Comparison of ENCODE assay signal across 16 cellular contexts in genomic region chr22:17349172-17349571, GRCh38. TPM values are rescaled to one million over a fixed set of nuclear protein-coding genes. Genes with fewer than 3 reads are reported as not detected.
"Had no signal": no experiment of that assay in that cellular context is flagged by ENCODE, and none has a peak within 500 bp of the region (broad histone marks: within the 10 kb centered on the region; RNA-seq: fewer than 3 reads in every experiment).

No MANE protein-coding gene starts in this region.

- H3K27ac Mint-ChIP-seq: activated CD4-positive, alpha-beta T cell treated with anti-CD3 and anti-CD28 coated beads, Interleukin-2, amount 10 ng/mL, durations not matched to agents 24 days and 14 days; activated naive CD4-positive, alpha-beta T cell treated with anti-CD3 and anti-CD28 coated beads, Interleukin-2, amount 10 ng/mL, durations not matched to agents 7 days and 5 days; activated T-helper 2 cell treated with anti-CD3 and anti-CD28 coated beads, Interferon-gamma antibody, Interleukin-2, Interleukin-4, amounts not matched to agents 10 μg/mL and 5 μg/mL and 100 μg/mL, durations not matched to agents 14 hours and 24 hours and 36 hours; memory B cell; natural killer cell treated with Interleukin-12 subunit alpha and Interleukin-12 subunit beta and Interleukin-15 and Interleukin-18, amount 100 ng/mL, for 72 hours had no signal

- H3K9me3 Mint-ChIP-seq: activated CD4-positive, alpha-beta T cell treated with anti-CD3 and anti-CD28 coated beads, Interleukin-2, amount 10 ng/mL, durations not matched to agents 24 days and 14 days; activated naive CD4-positive, alpha-beta T cell treated with anti-CD3 and anti-CD28 coated beads, Interleukin-2, amount 10 ng/mL, durations not matched to agents 7 days and 5 days; activated T-helper 2 cell treated with anti-CD3 and anti-CD28 coated beads, Interferon-gamma antibody, Interleukin-2, Interleukin-4, amounts not matched to agents 10 μg/mL and 5 μg/mL and 100 μg/mL, durations not matched to agents 14 hours and 24 hours and 36 hours; memory B cell; natural killer cell treated with Interleukin-12 subunit alpha and Interleukin-12 subunit beta and Interleukin-15 and Interleukin-18, amount 100 ng/mL, for 72 hours had no signal

- H3K4me3 ChIP-seq: colonic mucosa, heart right ventricle, upper lobe of right lung had no signal

- H3K9me3 ChIP-seq: colonic mucosa, heart right ventricle, testis, upper lobe of right lung had no signal

- H3K36me3 ChIP-seq: colonic mucosa, heart right ventricle, upper lobe of right lung, WERI-Rb-1 had no signal

- FAIRE-seq: frontal cortex, islet of Langerhans had no signal

- H3K27ac ChIP-seq: colonic mucosa, heart right ventricle, testis, upper lobe of right lung, WERI-Rb-1 had no signal

- H3K27me3 ChIP-seq: colonic mucosa, testis, upper lobe of right lung had no signal

- DNase-seq: activated CD4-positive, alpha-beta T cell treated with anti-CD3 and anti-CD28 coated beads, Interleukin-2, amount 10 ng/mL, durations not matched to agents 24 days and 14 days; activated naive CD4-positive, alpha-beta T cell treated with anti-CD3 and anti-CD28 coated beads, Interleukin-2, amount 10 ng/mL, durations not matched to agents 7 days and 5 days; colonic mucosa; heart right ventricle; stimulated activated CD4-positive, alpha-beta T cell treated with anti-CD3 and anti-CD28 coated beads, Interleukin-4, amount 100 ng/mL, for 1 hour; stimulated activated CD8-positive, alpha-beta memory T cell treated with anti-CD3 and anti-CD28 coated beads, Interleukin-4, amount 100 ng/mL, for 48 hours; stimulated activated naive CD8-positive, alpha-beta T cell treated with anti-CD3 and anti-CD28 coated beads, Interleukin-15, Interleukin-2, amounts not matched to agents 100 U/mL and 50 U/mL, for 24 hours; T1000; testis; upper lobe of right lung; WERI-Rb-1 had no signal

- H3K4me3 Mint-ChIP-seq: activated CD4-positive, alpha-beta T cell treated with anti-CD3 and anti-CD28 coated beads, Interleukin-2, amount 10 ng/mL, durations not matched to agents 24 days and 14 days; activated naive CD4-positive, alpha-beta T cell treated with anti-CD3 and anti-CD28 coated beads, Interleukin-2, amount 10 ng/mL, durations not matched to agents 7 days and 5 days; memory B cell; natural killer cell treated with Interleukin-12 subunit alpha and Interleukin-12 subunit beta and Interleukin-15 and Interleukin-18, amount 100 ng/mL, for 72 hours had no signal

- H3K36me3 Mint-ChIP-seq: activated naive CD4-positive, alpha-beta T cell treated with anti-CD3 and anti-CD28 coated beads, Interleukin-2, amount 10 ng/mL, durations not matched to agents 7 days and 5 days; memory B cell; natural killer cell treated with Interleukin-12 subunit alpha and Interleukin-12 subunit beta and Interleukin-15 and Interleukin-18, amount 100 ng/mL, for 72 hours had no signal

- H3K4me1 ChIP-seq: colonic mucosa, heart right ventricle, testis had no signal

- H3K4me1 Mint-ChIP-seq: activated naive CD4-positive, alpha-beta T cell treated with anti-CD3 and anti-CD28 coated beads, Interleukin-2, amount 10 ng/mL, durations not matched to agents 7 days and 5 days had no signal

- ATAC-seq: heart right ventricle; natural killer cell treated with Interleukin-12 subunit alpha and Interleukin-12 subunit beta and Interleukin-15 and Interleukin-18, amount 100 ng/mL, for 72 hours; stimulated activated naive CD8-positive, alpha-beta T cell treated with anti-CD3 and anti-CD28 coated beads, Interleukin-15, Interleukin-2, amounts not matched to agents 100 U/mL and 50 U/mL, for 24 hours had no signal

RNA-seq across cellular contexts. Expression of gene CECR2, which starts 20.1 kb away (rescaled TPM):
- total RNA-seq: activated T-helper 2 cell treated with anti-CD3 and anti-CD28 coated beads, Interferon-gamma antibody, Interleukin-2, Interleukin-4, amounts not matched to agents 10 μg/mL and 5 μg/mL and 100 μg/mL, durations not matched to agents 14 hours and 24 hours and 36 hours; natural killer cell treated with Interleukin-12 subunit alpha and Interleukin-12 subunit beta and Interleukin-15 and Interleukin-18, amount 100 ng/mL, for 72 hours had no signal
